8 cellular contexts compared by ENCODE assay signal in genomic region chr9:109779711-109780452, GRCh38. TPM values are rescaled to one million over a fixed set of nuclear protein-coding genes. Genes with fewer than 3 reads are reported as not detected.
A peak's percentile ranks its signal among the peaks of the same experiment; 100 is the strongest.
DNase-seq lines count a peak whose midpoint lies in the region; ATAC-seq and TF ChIP-seq lines count a peak whose summit lies in the region.

Gene PALM2AKAP2 (plus strand): TSS chr9:109780198. CDS start chr9:109780489, 291 bp downstream.

- TF ChIP-seq CTCF in GM13976 (IDR thresholded peaks at IDR 0.05; ENCODE audit: borderline replicate concordance, control extremely low read depth, extremely low read depth, insufficient read depth, missing control alignments) = no peak

- in situ Hi-C loops in GM13976 (cut with MboI; ENCODE audit: low sequenced_read_pairs, unreplicated experiment) = no loop called here

- ATAC-seq in HG02678 (IDR thresholded peaks at IDR 0.05; ENCODE audit: unreplicated experiment) = no peak

- DNase-seq in GM13976 (ENCODE audit: low spot score) (peak; percentile 24), NCI-H2196 (lab: John Stamatoyannopoulos, UW; ENCODE audit: unreplicated experiment) (peak; percentile 11), dermis blood vessel endothelial cell (peak; percentile 28), left kidney (ENCODE audit: low read depth, low spot score) (peak; percentile 89), superior temporal gyrus (ENCODE audit: extremely low spot score) (peak; percentile 62), KG1 (lab: John Stamatoyannopoulos, UW) (no peak), OCI-M2 (lab: John Stamatoyannopoulos, UW; ENCODE audit: unreplicated experiment) (no peak)

RNA-seq across cellular contexts. Expression of gene PALM2AKAP2, which starts in this region (rescaled TPM):
- 0.23 TPM in 1 of 2 replicates, not detected in the other for total RNA-seq in dermis blood vessel endothelial cell

Comparison
In these comparisons a context has a peak if more than half of its experiments do, and no peak if none do; other contexts are left out.
1. Peak in DNase-seq in dermis blood vessel endothelial cell; RNA of the gene not detected or under 1 TPM.
2. DNase-seq: peak in GM13976 (single experiment), NCI-H2196 (single experiment), left kidney (single experiment) and superior temporal gyrus (single experiment); none in KG1 (single experiment) and OCI-M2 (single experiment).